10 cellular contexts compared by ENCODE assay signal in genomic region chr2:240233891-240234502, GRCh38.
DNase-seq lines count a peak whose midpoint lies in the region; ATAC-seq and TF ChIP-seq lines count a peak whose summit lies in the region.
"Had no signal": no experiment of that assay in that cellular context is flagged by ENCODE, and none has a peak within 500 bp of the region (broad histone marks: within the 10 kb centered on the region; RNA-seq: fewer than 3 reads in every experiment).

No MANE protein-coding gene starts in this region.

- H3K27ac ChIP-seq in liver (ENCODE audit: low read depth in 1 of 2, low read length in 2 of 2) (peak overlapping the region; percentile 28 to 38), upper lobe of left lung (peak overlapping the region in 2 of 4 donors; percentile 24 to 61), OCI-LY7 (ENCODE audit: low read depth, low read length, poor library complexity, severe bottlenecking) (no peak overlapping the region)

- H3K4me1 ChIP-seq in liver (ENCODE audit: control insufficient read depth in 4 of 4, insufficient read depth in 4 of 4, low read length in 3 of 4) (peaks cover 6 to 29% (median 22%) of the 10 kb centered on the region in 4 donors), upper lobe of left lung (peaks cover 13 to 34% (median 21%) of the 10 kb centered on the region in 4 donors), OCI-LY7 (ENCODE audit: insufficient read depth, low read length, poor library complexity, severe bottlenecking) (peaks cover 8% of the 10 kb centered on the region)

- peaks cover 8% of the 10 kb centered on the region for H3K9me3 Mint-ChIP-seq in activated naive CD4-positive, alpha-beta T cell treated with anti-CD3 and anti-CD28 coated beads for 36 hours
- peaks cover 15 to 22% (median 16%) of the 10 kb centered on the region in 5 experiments for H3K9me3 Mint-ChIP-seq in brain

- H3K36me3 Mint-ChIP-seq in activated naive CD4-positive, alpha-beta T cell treated with anti-CD3 and anti-CD28 coated beads for 36 hours (ENCODE audit: low read depth): no peaks in the 10 kb centered on the region
- no peaks in the 10 kb centered on the region for H3K36me3 Mint-ChIP-seq in brain

- H3K27me3 ChIP-seq in liver (ENCODE audit: control insufficient read depth in 4 of 4, insufficient read depth in 4 of 4, low read length in 3 of 4) (no peaks in the 10 kb centered on the region), upper lobe of left lung (no peaks in the 10 kb centered on the region)

- POLR2A ChIA-PET in OCI-LY7 (lab: Charles Lee): no interaction called here

- no peak overlapping the region for H3K4me3 Mint-ChIP-seq in activated naive CD4-positive, alpha-beta T cell treated with anti-CD3 and anti-CD28 coated beads for 36 hours
- H3K4me3 Mint-ChIP-seq in brain: no peak overlapping the region
- H3K4me3 Mint-ChIP-seq: activated T-helper 1 cell treated with anti-CD3 and anti-CD28 coated beads, Interleukin-12 subunit alpha, Interleukin-12 subunit beta, Interleukin-2, Interleukin-4 antibody, amounts not matched to agents 30 ng/mL and 10 ng/mL and 1 ng/mL, durations not matched to agents 14 hours and 24 hours and 36 hours had no signal

- H3K79me2 ChIP-seq in OCI-LY7 (ENCODE audit: insufficient read depth, low read depth, low read length): no peaks in the 10 kb centered on the region

- peak; percentile 2 for DNase-seq in activated naive CD4-positive, alpha-beta T cell treated with Interleukin-2 at 50 U/mL for 16 hours
- no peak for DNase-seq in activated naive CD4-positive, alpha-beta T cell treated with anti-CD3 and anti-CD28 coated beads for 36 hours
- peak; percentile 23 to 78 for DNase-seq in upper lobe of left lung
- no peak for DNase-seq in A172 (ENCODE audit: low spot score)
- no peak for DNase-seq in OCI-LY7 (ENCODE audit: low spot score)

- H3K4me3 ChIP-seq in liver (ENCODE audit: low read depth in 1 of 3, low read length in 3 of 3) (peak overlapping the region in 1 of 3 donors; percentile 27), upper lobe of left lung (peak overlapping the region in 3 of 4 donors; percentile 27 to 41 (median 35)), OCI-LY7 (ENCODE audit: low read depth, low read length, poor library complexity, severe bottlenecking) (no peak overlapping the region)

- TF ChIP-seq RAD21 in liver (IDR thresholded peaks at IDR 0.05): no peak

- no peak for TF ChIP-seq EP300 in upper lobe of left lung (IDR thresholded peaks at IDR 0.05)

- no peak overlapping the region for H3K27ac Mint-ChIP-seq in activated naive CD4-positive, alpha-beta T cell treated with anti-CD3 and anti-CD28 coated beads for 36 hours
- H3K27ac Mint-ChIP-seq in brain: peak overlapping the region in 3 of 5 experiments; percentile 52 to 55 (median 55)
- H3K27ac Mint-ChIP-seq: activated T-helper 1 cell treated with anti-CD3 and anti-CD28 coated beads, Interleukin-12 subunit alpha, Interleukin-12 subunit beta, Interleukin-2, Interleukin-4 antibody, amounts not matched to agents 30 ng/mL and 10 ng/mL and 1 ng/mL, durations not matched to agents 14 hours and 24 hours and 36 hours; IgD-negative memory B cell had no signal

- BruUV-seq in OCI-LY7 (replicated peaks; lab: Mats Ljungman, UMichigan): no TSS peak

- TF ChIP-seq POLR2A in upper lobe of left lung (IDR thresholded peaks at IDR 0.05): no peak

- no peak overlapping the region for H3K9ac ChIP-seq in liver (ENCODE audit: low read depth in 1 of 2, low read length in 2 of 2)

- WGBS in liver: 26% methylated on average over 15 of the region's 15 CpGs
- 36 to 40% methylated on average over 4 to 15 of the region's 15 CpGs for WGBS in upper lobe of left lung, 2 donors

- no peak overlapping the region for H2AFZ ChIP-seq in OCI-LY7 (ENCODE audit: low read length)

- intact Hi-C loops in activated naive CD4-positive, alpha-beta T cell treated with anti-CD3 and anti-CD28 coated beads for 36 hours (cut with micrococcal nuclease): loop anchor here (1.0 kb wide), 1 partner anchor 204 kb away; no protein-coding TSS in a partner anchor
- intact Hi-C loops in OCI-LY7 (cut with micrococcal nuclease; ENCODE audit: unreplicated experiment): loop anchor here (1.0 kb wide), 1 partner anchor 204 kb away; no protein-coding TSS in a partner anchor

- H3K4me2 ChIP-seq in OCI-LY7 (ENCODE audit: low read length): no peak overlapping the region

- TF ChIP-seq CTCF in brain (conservative IDR thresholded peaks at IDR 0.05) (no peak), liver (IDR thresholded peaks at IDR 0.05; ENCODE audit: low read depth, low read length, missing input control) (no peak), upper lobe of left lung (IDR thresholded peaks at IDR 0.05) (no peak), OCI-LY7 (conservative IDR thresholded peaks at IDR 0.05; ENCODE audit: low read length) (no peak)

- no peaks in the 10 kb centered on the region for H3K9me2 ChIP-seq in OCI-LY7 (ENCODE audit: insufficient read depth, low read length)

- H4K20me1 ChIP-seq in OCI-LY7 (ENCODE audit: insufficient read depth, low read length): no peaks in the 10 kb centered on the region

- peaks cover 5% of the 10 kb centered on the region for H3K27me3 Mint-ChIP-seq in activated naive CD4-positive, alpha-beta T cell treated with anti-CD3 and anti-CD28 coated beads for 36 hours (ENCODE audit: low read depth)
- H3K27me3 Mint-ChIP-seq in brain: no peaks in the 10 kb centered on the region

- no peaks in the 10 kb centered on the region for H3K9me3 ChIP-seq in liver (ENCODE audit: control insufficient read depth in 4 of 4, low read length in 3 of 4)
- peaks cover 0 to 4% (median 3%) of the 10 kb centered on the region in 4 donors for H3K9me3 ChIP-seq in upper lobe of left lung
- H3K9me3 ChIP-seq in OCI-LY7 (ENCODE audit: low read length): peaks cover 10% of the 10 kb centered on the region

- ATAC-seq in upper lobe of left lung (ENCODE audit: low FRiP score in 2 of 2) (no peak), HG02938 (IDR thresholded peaks at IDR 0.05; ENCODE audit: unreplicated experiment) (no peak)

- CTCF ChIA-PET in activated naive CD4-positive, alpha-beta T cell treated with anti-CD3 and anti-CD28 coated beads for 36 hours (lab: Charles Lee): interaction anchor here (0.5 to 1.5 kb wide), 2 partner anchors 9 to 709 kb away, joined by 3 to 4 read pairs; no protein-coding TSS in a partner anchor
- CTCF ChIA-PET in OCI-LY7 (lab: Charles Lee; ENCODE audit: unreplicated experiment): interaction anchor here (0.6 to 0.8 kb wide), 2 partner anchors 17 to 214 kb away, joined by 7 to 10 read pairs; no protein-coding TSS in a partner anchor

- peaks cover 2% of the 10 kb centered on the region for H3K4me1 Mint-ChIP-seq in activated naive CD4-positive, alpha-beta T cell treated with anti-CD3 and anti-CD28 coated beads for 36 hours (ENCODE audit: low read depth)
- H3K4me1 Mint-ChIP-seq in brain: peaks cover 44% of the 10 kb centered on the region

- H3K36me3 ChIP-seq in liver (ENCODE audit: control insufficient read depth in 4 of 4, insufficient read depth in 3 of 4, low read depth in 1 of 4, low read length in 3 of 4) (no peaks in the 10 kb centered on the region), upper lobe of left lung (no peaks in the 10 kb centered on the region), OCI-LY7 (ENCODE audit: insufficient read depth, low read length) (no peaks in the 10 kb centered on the region)

TF ChIP-seq in liver, 16 proteins besides CTCF, POLR2A, EP300 and RAD21:
- TF ChIP-seq RXRA (IDR thresholded peaks at IDR 0.05): peak; percentile 48 to 55
- peak; percentile 68 for TF ChIP-seq SP1 (IDR thresholded peaks at IDR 0.05)
- TF ChIP-seq HNF4A (conservative IDR thresholded peaks at IDR 0.05): peak in 1 of 2 donors; percentile 20
- TF ChIP-seq JUND (IDR thresholded peaks at IDR 0.05): no peak

Comparison
In these comparisons a context has a peak if more than half of its experiments do, and no peak if none do; other contexts are left out.
1. DNase-seq: peak in activated naive CD4-positive, alpha-beta T cell treated with Interleukin-2 at 50 U/mL for 16 hours (single experiment) and upper lobe of left lung (2 of 2); none in activated naive CD4-positive, alpha-beta T cell treated with anti-CD3 and anti-CD28 coated beads for 36 hours (single experiment), A172 (single experiment) and OCI-LY7 (single experiment).